8 cellular contexts compared by ENCODE assay signal in the genomic region with DNA sequence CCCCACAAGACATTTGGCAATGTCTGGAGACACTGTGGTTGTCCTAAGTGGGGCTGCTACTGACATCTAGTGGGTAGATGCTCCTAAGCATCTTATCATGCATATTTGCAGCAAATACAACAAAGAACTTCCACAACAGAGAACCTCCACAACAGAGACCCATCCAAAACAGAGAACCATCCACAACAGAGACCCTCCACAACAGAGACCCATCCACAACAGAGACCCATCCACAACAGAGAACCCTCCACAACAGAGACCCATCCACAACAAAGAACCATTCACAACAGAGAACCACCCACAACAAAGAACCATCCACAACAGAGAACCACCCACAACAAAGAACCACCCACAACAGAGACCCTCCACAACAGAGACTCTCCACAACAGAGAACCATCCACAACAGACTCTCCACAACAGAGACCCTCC. TPM values are rescaled to one million over a fixed set of nuclear protein-coding genes. Genes with fewer than 3 reads are reported as not detected.
A peak's percentile ranks its signal among the peaks of the same experiment; 100 is the strongest.
DNase-seq lines count a peak whose midpoint lies in the region; ATAC-seq and TF ChIP-seq lines count a peak whose summit lies in the region.

No MANE protein-coding gene starts in this region.

- 0 out of 2 replicates have a peak overlapping the region, but pooled peaks have one; percentile 63 for H2AFZ ChIP-seq in GM23338

- H3K4me1 Mint-ChIP-seq in GM23338 (peaks cover 8% of the 10 kb centered on the region), nephron progenitor cell (peaks cover under 1% of the 10 kb centered on the region)

- H3K36me3 ChIP-seq in GM23338 (ENCODE audit: insufficient read depth), result 0 out of 2 replicates have a peak, but pooled peaks cover 5% of the 10 kb centered on the region

- H3K4me1 ChIP-seq in GM23338 (ENCODE audit: insufficient read depth), result peaks cover 9% of the 10 kb centered on the region

- TF ChIP-seq CTCF in GM23338 (conservative IDR thresholded peaks at IDR 0.05; ENCODE audit: low read depth in 2 of 2), result peak; percentile 60 to 84
- peak; percentile 68 for TF ChIP-seq CTCF in epithelial cell of esophagus (IDR thresholded peaks at IDR 0.05; ENCODE audit: insufficient read depth, low read depth, low read length, missing control alignments)
- TF ChIP-seq CTCF in nephron progenitor cell (IDR thresholded peaks at IDR 0.05), result peak; percentile 29

- no peaks in the 10 kb centered on the region for H3K9me3 Mint-ChIP-seq in GM23338
- H3K9me3 Mint-ChIP-seq in nephron progenitor cell, result no peaks in the 10 kb centered on the region

- no peak overlapping the region for H3K27ac ChIP-seq in GM23338 (ENCODE audit: low read depth)

- H3K36me3 Mint-ChIP-seq in GM23338 (ENCODE audit: low read depth) (peaks cover 4% of the 10 kb centered on the region; the same call in 1 of the 3 replicates), nephron progenitor cell (ENCODE audit: low read depth) (peaks cover 44% of the 10 kb centered on the region)

- H3K79me2 ChIP-seq in GM23338 (replicated peaks; ENCODE audit: insufficient read depth), result no peaks in the 10 kb centered on the region

- no peak overlapping the region for H3K4me2 ChIP-seq in GM23338

- no peaks in the 10 kb centered on the region for H3K27me3 ChIP-seq in GM23338 (ENCODE audit: insufficient read depth)

- H3K4me3 ChIP-seq in GM23338 (no peak overlapping the region), epithelial cell of esophagus (ENCODE audit: low read length) (no peak overlapping the region)

- H3K27ac Mint-ChIP-seq in GM23338 (no peak overlapping the region), nephron progenitor cell (peak overlapping the region; percentile 27)

- DNase-seq in COR-L47 (lab: John Stamatoyannopoulos, UW), result peak; percentile 13
- DNase-seq in GM23338 (ENCODE audit: low spot score), result peak; percentile 77
- DNase-seq in T-helper 2 cell, result peak in 3 of 5 experiments; percentile 25 to 67 (median 39)
- peak; percentile 60 for DNase-seq in epithelial cell of esophagus (ENCODE audit: low read depth)
- no peak for DNase-seq in nephron progenitor cell
- DNase-seq in activated effector memory CD4-positive, alpha-beta T cell treated with anti-CD3 and anti-CD28 coated beads, Interleukin-2, amount 50 U/mL, for 16 hours, result no peak

- ATAC-seq in GM23338 (peak; percentile 94), GM19397 (IDR thresholded peaks at IDR 0.05; ENCODE audit: unreplicated experiment) (no peak), HG02870 (IDR thresholded peaks at IDR 0.05; ENCODE audit: unreplicated experiment) (no peak)

- H3K4me3 Mint-ChIP-seq in GM23338 (no peak overlapping the region), nephron progenitor cell (no peak overlapping the region)

- H3F3A ChIP-seq in GM23338 (replicated peaks; ENCODE audit: low read depth), result 0 out of 2 replicates have a peak, but pooled peaks cover 4% of the 10 kb centered on the region

- H3K9me2 ChIP-seq in GM23338 (ENCODE audit: insufficient read depth), result no peaks in the 10 kb centered on the region

- H3K27me3 Mint-ChIP-seq in GM23338 (ENCODE audit: insufficient read depth, low read depth, poor library complexity) (peaks cover 12% of the 10 kb centered on the region), nephron progenitor cell (ENCODE audit: low read depth, poor library complexity) (no peaks in the 10 kb centered on the region)

- H4K20me1 ChIP-seq in GM23338 (replicated peaks; ENCODE audit: insufficient read depth), result peaks cover 3% of the 10 kb centered on the region; the same call in 1 of the 2 replicates

TF ChIP-seq in GM23338, 12 proteins besides CTCF, POLR2A, EP300 and RAD21:
- no peak for TF ChIP-seq EZH2phosphoT487 (IDR thresholded peaks at IDR 0.05; ENCODE audit: unreplicated experiment)
- TF ChIP-seq STAT1 (IDR thresholded peaks at IDR 0.05; ENCODE audit: unreplicated experiment), result no peak
- no peak for TF ChIP-seq ZNF331 (CRISPR knock-in tag; IDR thresholded peaks at IDR 0.05; ENCODE audit: low read depth)
- no peak for TF ChIP-seq CREB1 (CRISPR knock-in tag; IDR thresholded peaks at IDR 0.05; ENCODE audit: low read depth)
- TF ChIP-seq, protein P1, sequence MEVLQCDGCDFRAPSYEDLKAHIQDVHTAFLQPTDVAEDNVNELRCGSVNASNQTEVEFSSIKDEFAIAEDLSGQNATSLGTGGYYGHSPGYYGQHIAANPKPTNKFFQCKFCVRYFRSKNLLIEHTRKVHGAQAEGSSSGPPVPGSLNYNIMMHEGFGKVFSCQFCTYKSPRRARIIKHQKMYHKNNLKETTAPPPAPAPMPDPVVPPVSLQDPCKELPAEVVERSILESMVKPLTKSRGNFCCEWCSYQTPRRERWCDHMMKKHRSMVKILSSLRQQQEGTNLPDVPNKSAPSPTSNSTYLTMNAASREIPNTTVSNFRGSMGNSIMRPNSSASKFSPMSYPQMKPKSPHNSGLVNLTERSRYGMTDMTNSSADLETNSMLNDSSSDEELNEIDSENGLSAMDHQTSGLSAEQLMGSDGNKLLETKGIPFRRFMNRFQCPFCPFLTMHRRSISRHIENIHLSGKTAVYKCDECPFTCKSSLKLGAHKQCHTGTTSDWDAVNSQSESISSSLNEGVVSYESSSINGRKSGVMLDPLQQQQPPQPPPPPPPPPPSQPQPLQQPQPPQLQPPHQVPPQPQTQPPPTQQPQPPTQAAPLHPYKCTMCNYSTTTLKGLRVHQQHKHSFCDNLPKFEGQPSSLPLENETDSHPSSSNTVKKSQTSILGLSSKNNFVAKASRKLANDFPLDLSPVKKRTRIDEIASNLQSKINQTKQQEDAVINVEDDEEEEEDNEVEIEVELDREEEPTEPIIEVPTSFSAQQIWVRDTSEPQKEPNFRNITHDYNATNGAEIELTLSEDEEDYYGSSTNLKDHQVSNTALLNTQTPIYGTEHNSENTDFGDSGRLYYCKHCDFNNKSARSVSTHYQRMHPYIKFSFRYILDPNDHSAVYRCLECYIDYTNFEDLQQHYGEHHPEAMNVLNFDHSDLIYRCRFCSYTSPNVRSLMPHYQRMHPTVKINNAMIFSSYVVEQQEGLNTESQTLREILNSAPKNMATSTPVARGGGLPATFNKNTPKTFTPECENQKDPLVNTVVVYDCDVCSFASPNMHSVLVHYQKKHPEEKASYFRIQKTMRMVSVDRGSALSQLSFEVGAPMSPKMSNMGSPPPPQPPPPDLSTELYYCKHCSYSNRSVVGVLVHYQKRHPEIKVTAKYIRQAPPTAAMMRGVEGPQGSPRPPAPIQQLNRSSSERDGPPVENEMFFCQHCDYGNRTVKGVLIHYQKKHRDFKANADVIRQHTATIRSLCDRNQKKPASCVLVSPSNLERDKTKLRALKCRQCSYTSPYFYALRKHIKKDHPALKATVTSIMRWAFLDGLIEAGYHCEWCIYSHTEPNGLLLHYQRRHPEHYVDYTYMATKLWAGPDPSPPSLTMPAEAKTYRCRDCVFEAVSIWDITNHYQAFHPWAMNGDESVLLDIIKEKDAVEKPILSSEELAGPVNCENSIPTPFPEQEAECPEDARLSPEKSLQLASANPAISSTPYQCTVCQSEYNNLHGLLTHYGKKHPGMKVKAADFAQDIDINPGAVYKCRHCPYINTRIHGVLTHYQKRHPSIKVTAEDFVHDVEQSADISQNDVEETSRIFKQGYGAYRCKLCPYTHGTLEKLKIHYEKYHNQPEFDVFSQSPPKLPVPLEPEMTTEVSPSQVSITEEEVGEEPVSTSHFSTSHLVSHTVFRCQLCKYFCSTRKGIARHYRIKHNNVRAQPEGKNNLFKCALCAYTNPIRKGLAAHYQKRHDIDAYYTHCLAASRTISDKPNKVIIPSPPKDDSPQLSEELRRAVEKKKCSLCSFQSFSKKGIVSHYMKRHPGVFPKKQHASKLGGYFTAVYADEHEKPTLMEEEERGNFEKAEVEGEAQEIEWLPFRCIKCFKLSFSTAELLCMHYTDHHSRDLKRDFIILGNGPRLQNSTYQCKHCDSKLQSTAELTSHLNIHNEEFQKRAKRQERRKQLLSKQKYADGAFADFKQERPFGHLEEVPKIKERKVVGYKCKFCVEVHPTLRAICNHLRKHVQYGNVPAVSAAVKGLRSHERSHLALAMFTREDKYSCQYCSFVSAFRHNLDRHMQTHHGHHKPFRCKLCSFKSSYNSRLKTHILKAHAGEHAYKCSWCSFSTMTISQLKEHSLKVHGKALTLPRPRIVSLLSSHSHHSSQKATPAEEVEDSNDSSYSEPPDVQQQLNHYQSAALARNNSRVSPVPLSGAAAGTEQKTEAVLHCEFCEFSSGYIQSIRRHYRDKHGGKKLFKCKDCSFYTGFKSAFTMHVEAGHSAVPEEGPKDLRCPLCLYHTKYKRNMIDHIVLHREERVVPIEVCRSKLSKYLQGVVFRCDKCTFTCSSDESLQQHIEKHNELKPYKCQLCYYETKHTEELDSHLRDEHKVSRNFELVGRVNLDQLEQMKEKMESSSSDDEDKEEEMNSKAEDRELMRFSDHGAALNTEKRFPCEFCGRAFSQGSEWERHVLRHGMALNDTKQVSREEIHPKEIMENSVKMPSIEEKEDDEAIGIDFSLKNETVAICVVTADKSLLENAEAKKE (CRISPR knock-in tag; IDR thresholded peaks at IDR 0.05), result no peak

RNA-seq across cellular contexts. Expression of gene ARPC5L, which starts 32.8 kb away (rescaled TPM):
- 35.9 and 41.2 TPM in 2 replicates for total RNA-seq in GM23338 (2014; rRNA removed; shearing (Covaris generic))
- 84.5 and 87.3 TPM in 2 replicates for polyA plus RNA-seq in GM23338 (2016; fragmentation: Nextera tagmentation; extraction: Ambion mirVana)

RNA-seq across cellular contexts. Expression of gene RPL35, which starts 33.0 kb away (rescaled TPM):
- total RNA-seq in GM23338 (2014; rRNA removed; shearing (Covaris generic)), result 1,202 and 1,683 TPM in 2 replicates
- 4,143 and 4,572 TPM in 2 replicates for polyA plus RNA-seq in GM23338 (2016; fragmentation: Nextera tagmentation; extraction: Ambion mirVana)

RNA-seq across cellular contexts. Expression of gene WDR38, which starts 41.5 kb away (rescaled TPM):
- total RNA-seq in GM23338 (2014; rRNA removed; shearing (Covaris generic)), result not detected in 2 replicates
- not detected in 2 replicates for polyA plus RNA-seq in GM23338 (2016; fragmentation: Nextera tagmentation; extraction: Ambion mirVana)

RNA-seq across cellular contexts. Expression of gene GOLGA1, which starts 46.1 kb away (rescaled TPM):
- 6.1 and 14.7 TPM in 2 replicates for total RNA-seq in GM23338 (2014; rRNA removed; shearing (Covaris generic))
- 8.0 and 8.8 TPM in 2 replicates for polyA plus RNA-seq in GM23338 (2016; fragmentation: Nextera tagmentation; extraction: Ambion mirVana)

Comparison
In these comparisons a context has a peak if more than half of its experiments do, and no peak if none do; other contexts are left out.
1. DNase-seq: peak in COR-L47 (single experiment), GM23338 (single experiment), T-helper 2 cell (3 of 5) and epithelial cell of esophagus (single experiment); none in nephron progenitor cell (single experiment) and activated effector memory CD4-positive, alpha-beta T cell treated with anti-CD3 and anti-CD28 coated beads, Interleukin-2, amount 50 U/mL, for 16 hours (single experiment).
2. Peak in every context shown above with its lines, with median percentiles within 50 percentile points of each other: CTCF ChIP-seq.